In the genomic region with DNA sequence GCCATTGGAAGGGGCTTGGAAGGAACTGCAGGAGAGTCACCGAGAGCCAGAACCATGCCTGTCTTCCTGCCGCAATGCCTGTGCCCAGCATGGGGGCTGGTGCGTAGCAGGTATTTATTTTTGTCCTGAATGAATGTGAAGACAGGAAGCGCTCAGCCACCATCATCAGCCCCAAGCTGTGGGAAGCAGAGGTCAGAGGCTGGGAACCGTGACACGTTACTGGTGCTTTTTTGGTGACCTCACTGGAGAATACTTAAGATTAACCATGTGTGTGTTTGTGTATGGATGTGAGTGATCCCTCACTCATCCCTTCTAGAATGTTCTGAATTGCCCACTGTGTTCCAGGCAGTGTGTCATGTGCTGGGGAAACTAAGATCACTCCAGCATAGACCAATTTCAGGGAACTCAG, we compare ENCODE assay signal across 14 cellular contexts.
A peak's percentile ranks its signal among the peaks of the same experiment; 100 is the strongest.
DNase-seq lines count a peak whose midpoint lies in the region; ATAC-seq and TF ChIP-seq lines count a peak whose summit lies in the region.
"Had no signal": no experiment of that assay in that cellular context is flagged by ENCODE, and none has a peak within 500 bp of the region (broad histone marks: within the 10 kb centered on the region; RNA-seq: fewer than 3 reads in every experiment).

No MANE protein-coding gene starts in this region.

- TF ChIP-seq CTCF in AG04450 (IDR thresholded peaks at IDR 0.05; ENCODE audit: low read depth, low read length) (no peak), DOHH2 (IDR thresholded peaks at IDR 0.05; ENCODE audit: low read depth, low read length, poor library complexity, severe bottlenecking) (no peak), activated B cell treated with CpG ODN at 0.5 μM for 24 hours (IDR thresholded peaks at IDR 0.05) (no peak), kidney epithelial cell (IDR thresholded peaks at IDR 0.05; ENCODE audit: insufficient read depth, low read length, poor library complexity, severe bottlenecking) (no peak), transverse colon (IDR thresholded peaks at IDR 0.05) (no peak)

- peaks cover 36% of the 10 kb centered on the region for H3K36me3 Mint-ChIP-seq in activated B cell treated with CpG ODN at 0.5 μM for 24 hours (ENCODE audit: low read depth)
- H3K36me3 Mint-ChIP-seq: immature natural killer cell had no signal

- in situ Hi-C loops in transverse colon (cut with MboI; ENCODE audit: low pct_ligation_motif_present in 1 of 4, low pct_unique_long_range_greater_than_20kb in 1 of 4, low sequenced_read_pairs in 3 of 4): no loop called here

- H3K27ac ChIP-seq in AG04450 (ENCODE audit: low read depth, low read length) (no peak overlapping the region), DOHH2 (ENCODE audit: low read depth, low read length) (peak overlapping the region; percentile 89), transverse colon (no peak overlapping the region)
- H3K27ac ChIP-seq: thoracic aorta had no signal

- peaks cover 37% of the 10 kb centered on the region for H3F3A ChIP-seq in DOHH2 (ENCODE audit: control insufficient read depth, insufficient read depth)

- no peaks in the 10 kb centered on the region for H3K27me3 Mint-ChIP-seq in activated B cell treated with CpG ODN at 0.5 μM for 24 hours

- POLR2A ChIA-PET in AG04450 (lab: Yijun Ruan, JAX): no interaction called here
- POLR2A ChIA-PET in activated B cell treated with CpG ODN at 0.5 μM for 24 hours (lab: Charles Lee): no interaction called here

- H3K36me3 ChIP-seq in DOHH2 (ENCODE audit: control insufficient read depth, low read length) (peaks cover 13% of the 10 kb centered on the region), kidney epithelial cell (ENCODE audit: control insufficient read depth, insufficient read depth, low read length) (no peaks in the 10 kb centered on the region), transverse colon (no peaks in the 10 kb centered on the region)
- H3K36me3 ChIP-seq: esophagus squamous epithelium, thoracic aorta had no signal

- ATAC-seq in activated B cell treated with CpG ODN at 0.5 μM for 24 hours (ENCODE audit: low read depth) (no peak), GM21619 (IDR thresholded peaks at IDR 0.05; ENCODE audit: unreplicated experiment) (no peak), HG02938 (IDR thresholded peaks at IDR 0.05; ENCODE audit: unreplicated experiment) (no peak), HG03432 (IDR thresholded peaks at IDR 0.05; ENCODE audit: unreplicated experiment) (no peak)

- peak overlapping the region; percentile 87 for H3K4me2 ChIP-seq in DOHH2 (ENCODE audit: low read length)

- peaks cover 78% of the 10 kb centered on the region for H3K4me1 Mint-ChIP-seq in activated B cell treated with CpG ODN at 0.5 μM for 24 hours

- H3K27me3 ChIP-seq in AG04450 (ENCODE audit: control insufficient read depth, insufficient read depth, low read length) (no peaks in the 10 kb centered on the region), DOHH2 (ENCODE audit: control insufficient read depth, low read length) (no peaks in the 10 kb centered on the region), kidney epithelial cell (ENCODE audit: control insufficient read depth, insufficient read depth, low read length) (no peaks in the 10 kb centered on the region), transverse colon (no peaks in the 10 kb centered on the region)
- H3K27me3 ChIP-seq: esophagus squamous epithelium had no signal

- H3K4me3 Mint-ChIP-seq in activated B cell treated with CpG ODN at 0.5 μM for 24 hours: no peak overlapping the region
- H3K4me3 Mint-ChIP-seq: immature natural killer cell had no signal

- no peak overlapping the region for H3K4me3 ChIP-seq in AG04450 (ENCODE audit: low read depth, low read length)
- H3K4me3 ChIP-seq in DOHH2 (ENCODE audit: low read length): peak overlapping the region; percentile 64
- no peak overlapping the region for H3K4me3 ChIP-seq in kidney epithelial cell (ENCODE audit: low read depth, low read length)
- H3K4me3 ChIP-seq in transverse colon: no peak overlapping the region
- H3K4me3 ChIP-seq: esophagus squamous epithelium, thoracic aorta had no signal

- H3K9me3 Mint-ChIP-seq in activated B cell treated with CpG ODN at 0.5 μM for 24 hours: peaks cover 2% of the 10 kb centered on the region

- H3K27ac Mint-ChIP-seq in activated B cell treated with CpG ODN at 0.5 μM for 24 hours: peak overlapping the region; percentile 11

- WGBS in transverse colon (ENCODE audit: low coverage in 1 of 2), 2 donors: 90 to 93% methylated on average over 3 to 6 of the region's 6 CpGs

- intact Hi-C loops in activated B cell treated with CpG ODN at 0.5 μM for 24 hours (cut with micrococcal nuclease) (no loop called here), transverse colon (cut with DNase I; ENCODE audit: low total_unique reads) (no loop called here)

- CTCF ChIA-PET in AG04450 (lab: Charles Lee): no interaction called here
- CTCF ChIA-PET in activated B cell treated with CpG ODN at 0.5 μM for 24 hours (lab: Charles Lee): no interaction called here

- DNase-seq in AG04450 (ENCODE audit: low read depth, low spot score): peak; percentile 41
- DNase-seq in activated B cell treated with CpG ODN at 0.5 μM for 24 hours: no peak
- DNase-seq in kidney epithelial cell (ENCODE audit: low read depth): peak; percentile 83
- no peak for DNase-seq in transverse colon
- DNase-seq: caudate nucleus, DND-41, esophagus squamous epithelium, immature natural killer cell, NCI-H2081 treated with DMSO at 0.1 percent for 48 hours had no signal

- peaks cover 85% of the 10 kb centered on the region for H3K4me1 ChIP-seq in DOHH2 (ENCODE audit: control insufficient read depth, low read length)
- peaks cover 0 to 16% (median 6%) of the 10 kb centered on the region in 4 donors for H3K4me1 ChIP-seq in transverse colon

- TF ChIP-seq POLR2A in transverse colon (IDR thresholded peaks at IDR 0.05): no peak

- H3K9me2 ChIP-seq in DOHH2 (replicated peaks; ENCODE audit: control insufficient read depth, low read length): no peaks in the 10 kb centered on the region

- no peak for TF ChIP-seq EP300 in transverse colon (IDR thresholded peaks at IDR 0.05; ENCODE audit: low read depth)

- H3K9me3 ChIP-seq in AG04450 (ENCODE audit: control insufficient read depth, insufficient read depth, low read length) (no peaks in the 10 kb centered on the region), DOHH2 (ENCODE audit: control insufficient read depth, insufficient read depth, low read length) (peaks cover 8% of the 10 kb centered on the region; the same call in 1 of the 2 replicates), transverse colon (no peaks in the 10 kb centered on the region)
- H3K9me3 ChIP-seq: esophagus squamous epithelium, thoracic aorta had no signal

- H4K20me1 ChIP-seq in DOHH2 (ENCODE audit: control insufficient read depth, insufficient read depth, low read depth, low read length): no peaks in the 10 kb centered on the region

- no peaks in the 10 kb centered on the region for H3K79me2 ChIP-seq in DOHH2 (ENCODE audit: control insufficient read depth, low read length)

Comparison
In these comparisons a context has a peak if more than half of its experiments do, and no peak if none do; other contexts are left out.
1. DNase-seq: peak in AG04450 (single experiment) and kidney epithelial cell (single experiment); none in activated B cell treated with CpG ODN at 0.5 μM for 24 hours (single experiment) and transverse colon (single experiment).